In the genomic region with DNA sequence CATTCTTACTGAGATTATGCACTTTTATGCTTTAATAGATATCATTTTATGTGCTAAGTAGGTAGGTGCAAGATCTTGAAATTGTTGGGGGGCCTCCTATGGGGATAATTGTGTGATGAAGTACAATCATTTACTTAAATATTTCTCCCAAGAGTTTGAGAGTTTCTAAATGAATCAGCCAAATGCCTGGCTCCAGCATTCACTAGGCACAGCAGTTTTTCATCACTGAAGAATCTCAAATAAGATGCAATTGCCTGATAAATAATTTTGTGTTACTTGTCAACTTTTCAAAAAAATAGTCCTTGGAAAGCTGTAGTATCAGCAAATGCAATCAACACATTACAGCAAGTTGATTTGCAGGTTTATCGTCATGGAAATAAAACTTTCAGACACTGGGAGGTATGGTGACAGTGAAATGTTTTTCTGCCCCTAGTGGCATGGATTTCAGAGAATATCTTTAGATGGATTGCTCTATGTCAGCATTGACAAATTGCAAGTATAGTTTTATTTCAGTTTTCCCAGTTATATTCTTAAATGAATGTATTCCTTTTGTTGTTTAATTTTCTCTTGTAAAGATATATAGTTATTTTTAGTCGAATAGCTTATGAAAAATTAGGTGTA, we compare ENCODE assay signal across 11 cellular contexts.
A peak's percentile ranks its signal among the peaks of the same experiment; 100 is the strongest.
DNase-seq lines count a peak whose midpoint lies in the region; ATAC-seq and TF ChIP-seq lines count a peak whose summit lies in the region.
"Had no signal": no experiment of that assay in that cellular context is flagged by ENCODE, and none has a peak within 500 bp of the region (broad histone marks: within the 10 kb centered on the region; RNA-seq: fewer than 3 reads in every experiment).

No MANE protein-coding gene starts in this region.

- intact Hi-C loops in adrenal gland (cut with DNase I): no loop called here
- intact Hi-C loops in sigmoid colon (cut with DNase I): no loop called here
- intact Hi-C loops in right lobe of liver (cut with DNase I): no loop called here

- H3K9me3 Mint-ChIP-seq in activated CD4-positive, alpha-beta memory T cell treated with anti-CD3 and anti-CD28 coated beads, Interleukin-2, amount 10 ng/mL, durations not matched to agents 7 days and 5 days: peaks cover 3% of the 10 kb centered on the region

- H3K79me2 ChIP-seq in osteoblast (ENCODE audit: insufficient read depth, low read length): no peaks in the 10 kb centered on the region

- H3K36me3 ChIP-seq in adrenal gland (replicated peaks in 1 of 2) (no peaks in the 10 kb centered on the region), osteoblast (ENCODE audit: insufficient read depth, low read length) (no peaks in the 10 kb centered on the region), sigmoid colon (peaks cover 0 to 9% (median 0%) of the 10 kb centered on the region in 4 donors), right lobe of liver (no peaks in the 10 kb centered on the region)

- no peak overlapping the region for H3K27ac Mint-ChIP-seq in activated CD4-positive, alpha-beta memory T cell treated with anti-CD3 and anti-CD28 coated beads, Interleukin-2, amount 10 ng/mL, durations not matched to agents 7 days and 5 days
- H3K27ac Mint-ChIP-seq: activated naive CD4-positive, alpha-beta T cell treated with anti-CD3 and anti-CD28 coated beads, Interleukin-2, amount 50 U/mL, for 24 hours had no signal

- H4K20me1 ChIP-seq in osteoblast (ENCODE audit: insufficient read depth, low read length): no peaks in the 10 kb centered on the region

- H3K27me3 Mint-ChIP-seq in activated CD4-positive, alpha-beta memory T cell treated with anti-CD3 and anti-CD28 coated beads, Interleukin-2, amount 10 ng/mL, durations not matched to agents 7 days and 5 days: no peaks in the 10 kb centered on the region
- H3K27me3 Mint-ChIP-seq: activated naive CD4-positive, alpha-beta T cell treated with anti-CD3 and anti-CD28 coated beads, Interleukin-2, amount 50 U/mL, for 24 hours had no signal

- POLR2A ChIA-PET in activated CD4-positive, alpha-beta memory T cell treated with anti-CD3 and anti-CD28 coated beads, Interleukin-2, amount 10 ng/mL, durations not matched to agents 7 days and 5 days (lab: Charles Lee): no interaction called here

- H3K4me3 Mint-ChIP-seq in activated CD4-positive, alpha-beta memory T cell treated with anti-CD3 and anti-CD28 coated beads, Interleukin-2, amount 10 ng/mL, durations not matched to agents 7 days and 5 days: no peak overlapping the region
- H3K4me3 Mint-ChIP-seq: activated naive CD4-positive, alpha-beta T cell treated with anti-CD3 and anti-CD28 coated beads, Interleukin-2, amount 50 U/mL, for 24 hours had no signal

- WGBS in adrenal gland, 4 donors: 46 to 55% (median 48%) methylated on average over 2 of the region's 2 CpGs
- 67 to 84% methylated on average over 2 of the region's 2 CpGs for WGBS in sigmoid colon, 2 donors
- WGBS in right lobe of liver (ENCODE audit: insufficient coverage, low coverage, low lambda C conversion rate, missing lambda C conversion rate): 62% methylated on average over 2 of the region's 2 CpGs

- H3K27me3 ChIP-seq in adrenal gland: no peaks in the 10 kb centered on the region
- H3K27me3 ChIP-seq in osteoblast (ENCODE audit: insufficient read depth, low read length): no peaks in the 10 kb centered on the region
- H3K27me3 ChIP-seq in sigmoid colon: no peaks in the 10 kb centered on the region
- H3K27me3 ChIP-seq in right lobe of liver: no peaks in the 10 kb centered on the region

- CTCF ChIA-PET in activated CD4-positive, alpha-beta memory T cell treated with anti-CD3 and anti-CD28 coated beads, Interleukin-2, amount 10 ng/mL, durations not matched to agents 7 days and 5 days (lab: Charles Lee): no interaction called here

- H3K4me2 ChIP-seq in osteoblast (ENCODE audit: insufficient read depth, low read length): no peak overlapping the region
- H3K4me2 ChIP-seq: smooth muscle cell had no signal

- no peak for ATAC-seq in right lobe of liver
- ATAC-seq: GM12878 had no signal

- in situ Hi-C loops in G401 (cut with HindIII; ENCODE audit: low sequenced_read_pairs): no loop called here

- no peaks in the 10 kb centered on the region for H3K36me3 Mint-ChIP-seq in activated CD4-positive, alpha-beta memory T cell treated with anti-CD3 and anti-CD28 coated beads, Interleukin-2, amount 10 ng/mL, durations not matched to agents 7 days and 5 days (ENCODE audit: low read depth)

- H2AFZ ChIP-seq in osteoblast (ENCODE audit: low read length): no peak overlapping the region

- peak; percentile 29; the same call in 1 of the 2 replicates for TF ChIP-seq CTCF in LNCAP (IDR thresholded peaks at IDR 0.05)
- TF ChIP-seq CTCF in adrenal gland (IDR thresholded peaks at IDR 0.05): peak in 5 of 6 experiments; percentile 25 to 38 (median 31)
- TF ChIP-seq CTCF in osteoblast (IDR thresholded peaks at IDR 0.05; ENCODE audit: extremely low read depth, low read depth, low read length): peak; percentile 19
- no peak for TF ChIP-seq CTCF in sigmoid colon (IDR thresholded peaks at IDR 0.05)
- no peak for TF ChIP-seq CTCF in right lobe of liver (IDR thresholded peaks at IDR 0.05)

- H3K9me3 ChIP-seq in adrenal gland (replicated peaks in 1 of 3) (no peaks in the 10 kb centered on the region), osteoblast (ENCODE audit: low read depth, low read length) (no peaks in the 10 kb centered on the region), sigmoid colon (peaks cover 0 to 3% (median 0%) of the 10 kb centered on the region in 4 donors), right lobe of liver (no peaks in the 10 kb centered on the region)

- H3K4me1 ChIP-seq in adrenal gland (replicated peaks in 1 of 2) (peaks cover 0 to 4% of the 10 kb centered on the region in 2 donors), osteoblast (ENCODE audit: insufficient read depth, low read length) (no peaks in the 10 kb centered on the region), sigmoid colon (no peaks in the 10 kb centered on the region), right lobe of liver (no peaks in the 10 kb centered on the region)

- peak; percentile 3 for DNase-seq in G401 (ENCODE audit: low spot score)
- no peak for DNase-seq in adrenal gland
- DNase-seq in osteoblast (ENCODE audit: insufficient read length, low spot score, missing footprints): no peak
- DNase-seq in sigmoid colon: no peak
- no peak for DNase-seq in right lobe of liver
- no peak for DNase-seq in activated CD4-positive, alpha-beta memory T cell treated with anti-CD3 and anti-CD28 coated beads, Interleukin-2, amount 10 ng/mL, durations not matched to agents 7 days and 5 days
- DNase-seq: SHP77 treated with DMSO at 0.1 percent for 48 hours had no signal

- TF ChIP-seq EP300 in sigmoid colon (IDR thresholded peaks at IDR 0.05): no peak

- H3K4me3 ChIP-seq in adrenal gland (no peak overlapping the region), osteoblast (ENCODE audit: insufficient read depth, low read length) (no peak overlapping the region), sigmoid colon (no peak overlapping the region), right lobe of liver (no peak overlapping the region)
- H3K4me3 ChIP-seq: GM12878, smooth muscle cell had no signal

- TF ChIP-seq POLR2A in adrenal gland (IDR thresholded peaks at IDR 0.05): no peak
- no peak for TF ChIP-seq POLR2A in sigmoid colon (IDR thresholded peaks at IDR 0.05)
- TF ChIP-seq POLR2A in right lobe of liver (IDR thresholded peaks at IDR 0.05): no peak

- H3K4me1 Mint-ChIP-seq in activated CD4-positive, alpha-beta memory T cell treated with anti-CD3 and anti-CD28 coated beads, Interleukin-2, amount 10 ng/mL, durations not matched to agents 7 days and 5 days: no peaks in the 10 kb centered on the region
- H3K4me1 Mint-ChIP-seq: activated naive CD4-positive, alpha-beta T cell treated with anti-CD3 and anti-CD28 coated beads, Interleukin-2, amount 50 U/mL, for 24 hours had no signal

- H3K27ac ChIP-seq in adrenal gland (no peak overlapping the region), osteoblast (ENCODE audit: low read depth, low read length) (no peak overlapping the region), sigmoid colon (no peak overlapping the region), right lobe of liver (no peak overlapping the region)

Comparison
In these comparisons a context has a peak if more than half of its experiments do, and no peak if none do; other contexts are left out.
1. CTCF ChIP-seq: peak in LNCAP (single experiment), adrenal gland (5 of 6) and osteoblast (single experiment); none in sigmoid colon (0 of 4) and right lobe of liver (0 of 4).